ENCODE assay signal across 1 cellular context in the genomic region with DNA sequence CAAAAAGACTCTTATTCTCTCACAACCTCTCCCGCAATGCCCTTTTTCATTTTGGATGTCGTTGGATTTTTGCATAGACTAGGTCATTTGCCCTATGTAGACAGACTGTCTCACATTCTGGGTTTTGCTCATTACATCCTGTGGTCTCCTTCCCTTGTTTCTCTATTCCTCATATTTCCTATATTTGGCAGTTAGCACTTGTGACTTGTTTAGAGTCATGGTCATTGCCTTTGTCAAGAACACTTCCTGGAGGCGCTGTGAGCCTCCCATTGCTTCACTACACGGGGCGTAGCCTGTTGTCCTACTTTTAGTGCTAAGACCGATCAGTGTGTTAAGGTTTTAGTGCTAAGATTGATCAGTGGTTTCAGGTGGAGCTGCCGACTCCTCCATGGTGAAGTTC.
TF ChIP-seq lines count a peak whose summit lies in the region.

No MANE protein-coding gene starts in this region.

TF ChIP-seq in GM12878, 131 proteins besides CTCF, POLR2A, EP300 and RAD21 (continued from another document and continues in another):
- TF ChIP-seq, protein P1, sequence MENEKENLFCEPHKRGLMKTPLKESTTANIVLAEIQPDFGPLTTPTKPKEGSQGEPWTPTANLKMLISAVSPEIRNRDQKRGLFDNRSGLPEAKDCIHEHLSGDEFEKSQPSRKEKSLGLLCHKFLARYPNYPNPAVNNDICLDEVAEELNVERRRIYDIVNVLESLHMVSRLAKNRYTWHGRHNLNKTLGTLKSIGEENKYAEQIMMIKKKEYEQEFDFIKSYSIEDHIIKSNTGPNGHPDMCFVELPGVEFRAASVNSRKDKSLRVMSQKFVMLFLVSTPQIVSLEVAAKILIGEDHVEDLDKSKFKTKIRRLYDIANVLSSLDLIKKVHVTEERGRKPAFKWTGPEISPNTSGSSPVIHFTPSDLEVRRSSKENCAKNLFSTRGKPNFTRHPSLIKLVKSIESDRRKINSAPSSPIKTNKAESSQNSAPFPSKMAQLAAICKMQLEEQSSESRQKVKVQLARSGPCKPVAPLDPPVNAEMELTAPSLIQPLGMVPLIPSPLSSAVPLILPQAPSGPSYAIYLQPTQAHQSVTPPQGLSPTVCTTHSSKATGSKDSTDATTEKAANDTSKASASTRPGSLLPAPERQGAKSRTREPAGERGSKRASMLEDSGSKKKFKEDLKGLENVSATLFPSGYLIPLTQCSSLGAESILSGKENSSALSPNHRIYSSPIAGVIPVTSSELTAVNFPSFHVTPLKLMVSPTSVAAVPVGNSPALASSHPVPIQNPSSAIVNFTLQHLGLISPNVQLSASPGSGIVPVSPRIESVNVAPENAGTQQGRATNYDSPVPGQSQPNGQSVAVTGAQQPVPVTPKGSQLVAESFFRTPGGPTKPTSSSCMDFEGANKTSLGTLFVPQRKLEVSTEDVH (IDR thresholded peaks at IDR 0.05; ENCODE audit: low read depth, partially characterized antibody): no peak
- TF ChIP-seq SRF (IDR thresholded peaks at IDR 0.05; ENCODE audit: low read depth in 2 of 2, low read length in 2 of 2): peak in 1 of 2 experiments; percentile 79; a peak in 1 of 4 replicates
- no peak for TF ChIP-seq CBX5 (IDR thresholded peaks at IDR 0.05; ENCODE audit: low read depth)
- TF ChIP-seq, protein P2, sequence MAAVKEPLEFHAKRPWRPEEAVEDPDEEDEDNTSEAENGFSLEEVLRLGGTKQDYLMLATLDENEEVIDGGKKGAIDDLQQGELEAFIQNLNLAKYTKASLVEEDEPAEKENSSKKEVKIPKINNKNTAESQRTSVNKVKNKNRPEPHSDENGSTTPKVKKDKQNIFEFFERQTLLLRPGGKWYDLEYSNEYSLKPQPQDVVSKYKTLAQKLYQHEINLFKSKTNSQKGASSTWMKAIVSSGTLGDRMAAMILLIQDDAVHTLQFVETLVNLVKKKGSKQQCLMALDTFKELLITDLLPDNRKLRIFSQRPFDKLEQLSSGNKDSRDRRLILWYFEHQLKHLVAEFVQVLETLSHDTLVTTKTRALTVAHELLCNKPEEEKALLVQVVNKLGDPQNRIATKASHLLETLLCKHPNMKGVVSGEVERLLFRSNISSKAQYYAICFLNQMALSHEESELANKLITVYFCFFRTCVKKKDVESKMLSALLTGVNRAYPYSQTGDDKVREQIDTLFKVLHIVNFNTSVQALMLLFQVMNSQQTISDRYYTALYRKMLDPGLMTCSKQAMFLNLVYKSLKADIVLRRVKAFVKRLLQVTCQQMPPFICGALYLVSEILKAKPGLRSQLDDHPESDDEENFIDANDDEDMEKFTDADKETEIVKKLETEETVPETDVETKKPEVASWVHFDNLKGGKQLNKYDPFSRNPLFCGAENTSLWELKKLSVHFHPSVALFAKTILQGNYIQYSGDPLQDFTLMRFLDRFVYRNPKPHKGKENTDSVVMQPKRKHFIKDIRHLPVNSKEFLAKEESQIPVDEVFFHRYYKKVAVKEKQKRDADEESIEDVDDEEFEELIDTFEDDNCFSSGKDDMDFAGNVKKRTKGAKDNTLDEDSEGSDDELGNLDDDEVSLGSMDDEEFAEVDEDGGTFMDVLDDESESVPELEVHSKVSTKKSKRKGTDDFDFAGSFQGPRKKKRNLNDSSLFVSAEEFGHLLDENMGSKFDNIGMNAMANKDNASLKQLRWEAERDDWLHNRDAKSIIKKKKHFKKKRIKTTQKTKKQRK (IDR thresholded peaks at IDR 0.05; ENCODE audit: low read depth, low read length): no peak
- TF ChIP-seq, protein P3, sequence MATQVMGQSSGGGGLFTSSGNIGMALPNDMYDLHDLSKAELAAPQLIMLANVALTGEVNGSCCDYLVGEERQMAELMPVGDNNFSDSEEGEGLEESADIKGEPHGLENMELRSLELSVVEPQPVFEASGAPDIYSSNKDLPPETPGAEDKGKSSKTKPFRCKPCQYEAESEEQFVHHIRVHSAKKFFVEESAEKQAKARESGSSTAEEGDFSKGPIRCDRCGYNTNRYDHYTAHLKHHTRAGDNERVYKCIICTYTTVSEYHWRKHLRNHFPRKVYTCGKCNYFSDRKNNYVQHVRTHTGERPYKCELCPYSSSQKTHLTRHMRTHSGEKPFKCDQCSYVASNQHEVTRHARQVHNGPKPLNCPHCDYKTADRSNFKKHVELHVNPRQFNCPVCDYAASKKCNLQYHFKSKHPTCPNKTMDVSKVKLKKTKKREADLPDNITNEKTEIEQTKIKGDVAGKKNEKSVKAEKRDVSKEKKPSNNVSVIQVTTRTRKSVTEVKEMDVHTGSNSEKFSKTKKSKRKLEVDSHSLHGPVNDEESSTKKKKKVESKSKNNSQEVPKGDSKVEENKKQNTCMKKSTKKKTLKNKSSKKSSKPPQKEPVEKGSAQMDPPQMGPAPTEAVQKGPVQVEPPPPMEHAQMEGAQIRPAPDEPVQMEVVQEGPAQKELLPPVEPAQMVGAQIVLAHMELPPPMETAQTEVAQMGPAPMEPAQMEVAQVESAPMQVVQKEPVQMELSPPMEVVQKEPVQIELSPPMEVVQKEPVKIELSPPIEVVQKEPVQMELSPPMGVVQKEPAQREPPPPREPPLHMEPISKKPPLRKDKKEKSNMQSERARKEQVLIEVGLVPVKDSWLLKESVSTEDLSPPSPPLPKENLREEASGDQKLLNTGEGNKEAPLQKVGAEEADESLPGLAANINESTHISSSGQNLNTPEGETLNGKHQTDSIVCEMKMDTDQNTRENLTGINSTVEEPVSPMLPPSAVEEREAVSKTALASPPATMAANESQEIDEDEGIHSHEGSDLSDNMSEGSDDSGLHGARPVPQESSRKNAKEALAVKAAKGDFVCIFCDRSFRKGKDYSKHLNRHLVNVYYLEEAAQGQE (IDR thresholded peaks at IDR 0.05; ENCODE audit: low read depth, low read length): no peak
- TF ChIP-seq, protein P4, sequence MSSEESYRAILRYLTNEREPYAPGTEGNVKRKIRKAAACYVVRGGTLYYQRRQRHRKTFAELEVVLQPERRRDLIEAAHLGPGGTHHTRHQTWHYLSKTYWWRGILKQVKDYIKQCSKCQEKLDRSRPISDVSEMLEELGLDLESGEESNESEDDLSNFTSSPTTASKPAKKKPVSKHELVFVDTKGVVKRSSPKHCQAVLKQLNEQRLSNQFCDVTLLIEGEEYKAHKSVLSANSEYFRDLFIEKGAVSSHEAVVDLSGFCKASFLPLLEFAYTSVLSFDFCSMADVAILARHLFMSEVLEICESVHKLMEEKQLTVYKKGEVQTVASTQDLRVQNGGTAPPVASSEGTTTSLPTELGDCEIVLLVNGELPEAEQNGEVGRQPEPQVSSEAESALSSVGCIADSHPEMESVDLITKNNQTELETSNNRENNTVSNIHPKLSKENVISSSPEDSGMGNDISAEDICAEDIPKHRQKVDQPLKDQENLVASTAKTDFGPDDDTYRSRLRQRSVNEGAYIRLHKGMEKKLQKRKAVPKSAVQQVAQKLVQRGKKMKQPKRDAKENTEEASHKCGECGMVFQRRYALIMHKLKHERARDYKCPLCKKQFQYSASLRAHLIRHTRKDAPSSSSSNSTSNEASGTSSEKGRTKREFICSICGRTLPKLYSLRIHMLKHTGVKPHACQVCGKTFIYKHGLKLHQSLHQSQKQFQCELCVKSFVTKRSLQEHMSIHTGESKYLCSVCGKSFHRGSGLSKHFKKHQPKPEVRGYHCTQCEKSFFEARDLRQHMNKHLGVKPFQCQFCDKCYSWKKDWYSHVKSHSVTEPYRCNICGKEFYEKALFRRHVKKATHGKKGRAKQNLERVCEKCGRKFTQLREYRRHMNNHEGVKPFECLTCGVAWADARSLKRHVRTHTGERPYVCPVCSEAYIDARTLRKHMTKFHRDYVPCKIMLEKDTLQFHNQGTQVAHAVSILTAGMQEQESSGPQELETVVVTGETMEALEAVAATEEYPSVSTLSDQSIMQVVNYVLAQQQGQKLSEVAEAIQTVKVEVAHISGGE (CRISPR knock-in tag; IDR thresholded peaks at IDR 0.05): no peak
- no peak for TF ChIP-seq KDM1A (IDR thresholded peaks at IDR 0.05; ENCODE audit: borderline replicate concordance)
- TF ChIP-seq ZNF622 (IDR thresholded peaks at IDR 0.05): no peak
- no peak for TF ChIP-seq TAF1 (IDR thresholded peaks at IDR 0.05; ENCODE audit: borderline replicate concordance, low read depth, low read length)
- TF ChIP-seq BHLHE40 (IDR thresholded peaks at IDR 0.05; ENCODE audit: borderline replicate concordance in 1 of 2, low read depth in 2 of 2, low read length in 1 of 2): no peak
- TF ChIP-seq, protein P5, sequence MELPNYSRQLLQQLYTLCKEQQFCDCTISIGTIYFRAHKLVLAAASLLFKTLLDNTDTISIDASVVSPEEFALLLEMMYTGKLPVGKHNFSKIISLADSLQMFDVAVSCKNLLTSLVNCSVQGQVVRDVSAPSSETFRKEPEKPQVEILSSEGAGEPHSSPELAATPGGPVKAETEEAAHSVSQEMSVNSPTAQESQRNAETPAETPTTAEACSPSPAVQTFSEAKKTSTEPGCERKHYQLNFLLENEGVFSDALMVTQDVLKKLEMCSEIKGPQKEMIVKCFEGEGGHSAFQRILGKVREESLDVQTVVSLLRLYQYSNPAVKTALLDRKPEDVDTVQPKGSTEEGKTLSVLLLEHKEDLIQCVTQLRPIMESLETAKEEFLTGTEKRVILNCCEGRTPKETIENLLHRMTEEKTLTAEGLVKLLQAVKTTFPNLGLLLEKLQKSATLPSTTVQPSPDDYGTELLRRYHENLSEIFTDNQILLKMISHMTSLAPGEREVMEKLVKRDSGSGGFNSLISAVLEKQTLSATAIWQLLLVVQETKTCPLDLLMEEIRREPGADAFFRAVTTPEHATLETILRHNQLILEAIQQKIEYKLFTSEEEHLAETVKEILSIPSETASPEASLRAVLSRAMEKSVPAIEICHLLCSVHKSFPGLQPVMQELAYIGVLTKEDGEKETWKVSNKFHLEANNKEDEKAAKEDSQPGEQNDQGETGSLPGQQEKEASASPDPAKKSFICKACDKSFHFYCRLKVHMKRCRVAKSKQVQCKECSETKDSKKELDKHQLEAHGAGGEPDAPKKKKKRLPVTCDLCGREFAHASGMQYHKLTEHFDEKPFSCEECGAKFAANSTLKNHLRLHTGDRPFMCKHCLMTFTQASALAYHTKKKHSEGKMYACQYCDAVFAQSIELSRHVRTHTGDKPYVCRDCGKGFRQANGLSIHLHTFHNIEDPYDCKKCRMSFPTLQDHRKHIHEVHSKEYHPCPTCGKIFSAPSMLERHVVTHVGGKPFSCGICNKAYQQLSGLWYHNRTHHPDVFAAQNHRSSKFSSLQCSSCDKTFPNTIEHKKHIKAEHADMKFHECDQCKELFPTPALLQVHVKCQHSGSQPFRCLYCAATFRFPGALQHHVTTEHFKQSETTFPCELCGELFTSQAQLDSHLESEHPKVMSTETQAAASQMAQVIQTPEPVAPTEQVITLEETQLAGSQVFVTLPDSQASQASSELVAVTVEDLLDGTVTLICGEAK (IDR thresholded peaks at IDR 0.05; ENCODE audit: borderline replicate concordance): no peak
- TF ChIP-seq SREBF2 (IDR thresholded peaks at IDR 0.05; ENCODE audit: low read length): no peak
- no peak for TF ChIP-seq GATAD2B (conservative IDR thresholded peaks at IDR 0.05; ENCODE audit: low read depth)
- TF ChIP-seq CEBPB (IDR thresholded peaks at IDR 0.05; ENCODE audit: borderline replicate concordance in 1 of 2, low read depth in 2 of 2, low read length in 2 of 2): 0 out of 4 replicates have a peak, but pooled peaks of 1 of the 2 experiments have one; percentile 38
- TF ChIP-seq CBX3 (IDR thresholded peaks at IDR 0.05; ENCODE audit: borderline replicate concordance, low read depth): no peak
- TF ChIP-seq, protein P6, sequence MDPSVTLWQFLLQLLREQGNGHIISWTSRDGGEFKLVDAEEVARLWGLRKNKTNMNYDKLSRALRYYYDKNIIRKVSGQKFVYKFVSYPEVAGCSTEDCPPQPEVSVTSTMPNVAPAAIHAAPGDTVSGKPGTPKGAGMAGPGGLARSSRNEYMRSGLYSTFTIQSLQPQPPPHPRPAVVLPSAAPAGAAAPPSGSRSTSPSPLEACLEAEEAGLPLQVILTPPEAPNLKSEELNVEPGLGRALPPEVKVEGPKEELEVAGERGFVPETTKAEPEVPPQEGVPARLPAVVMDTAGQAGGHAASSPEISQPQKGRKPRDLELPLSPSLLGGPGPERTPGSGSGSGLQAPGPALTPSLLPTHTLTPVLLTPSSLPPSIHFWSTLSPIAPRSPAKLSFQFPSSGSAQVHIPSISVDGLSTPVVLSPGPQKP (IDR thresholded peaks at IDR 0.05; ENCODE audit: low read depth, low read length): no peak
- TF ChIP-seq CHD1 (IDR thresholded peaks at IDR 0.05; ENCODE audit: low read depth, low read length): no peak
- TF ChIP-seq, protein P7, sequence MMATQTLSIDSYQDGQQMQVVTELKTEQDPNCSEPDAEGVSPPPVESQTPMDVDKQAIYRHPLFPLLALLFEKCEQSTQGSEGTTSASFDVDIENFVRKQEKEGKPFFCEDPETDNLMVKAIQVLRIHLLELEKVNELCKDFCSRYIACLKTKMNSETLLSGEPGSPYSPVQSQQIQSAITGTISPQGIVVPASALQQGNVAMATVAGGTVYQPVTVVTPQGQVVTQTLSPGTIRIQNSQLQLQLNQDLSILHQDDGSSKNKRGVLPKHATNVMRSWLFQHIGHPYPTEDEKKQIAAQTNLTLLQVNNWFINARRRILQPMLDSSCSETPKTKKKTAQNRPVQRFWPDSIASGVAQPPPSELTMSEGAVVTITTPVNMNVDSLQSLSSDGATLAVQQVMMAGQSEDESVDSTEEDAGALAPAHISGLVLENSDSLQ (IDR thresholded peaks at IDR 0.05): no peak
- no peak for TF ChIP-seq LARP7 (IDR thresholded peaks at IDR 0.05)
- no peak for TF ChIP-seq WRNIP1 (IDR thresholded peaks at IDR 0.05; ENCODE audit: borderline replicate concordance, low read depth, low read length)
- TF ChIP-seq DPF2 (IDR thresholded peaks at IDR 0.05): no peak
- TF ChIP-seq SMARCA5 (IDR thresholded peaks at IDR 0.05): no peak
- TF ChIP-seq ESRRA (IDR thresholded peaks at IDR 0.05; ENCODE audit: low read length): no peak
- TF ChIP-seq SMC3 (IDR thresholded peaks at IDR 0.05; ENCODE audit: borderline replicate concordance, low read length): no peak
- TF ChIP-seq POLR2AphosphoS5 (IDR thresholded peaks at IDR 0.05; ENCODE audit: low read length): no peak
- TF ChIP-seq KAT2A (conservative IDR thresholded peaks at IDR 0.05; ENCODE audit: control insufficient read depth, low read depth, low read length): no peak
- TF ChIP-seq, protein P8, sequence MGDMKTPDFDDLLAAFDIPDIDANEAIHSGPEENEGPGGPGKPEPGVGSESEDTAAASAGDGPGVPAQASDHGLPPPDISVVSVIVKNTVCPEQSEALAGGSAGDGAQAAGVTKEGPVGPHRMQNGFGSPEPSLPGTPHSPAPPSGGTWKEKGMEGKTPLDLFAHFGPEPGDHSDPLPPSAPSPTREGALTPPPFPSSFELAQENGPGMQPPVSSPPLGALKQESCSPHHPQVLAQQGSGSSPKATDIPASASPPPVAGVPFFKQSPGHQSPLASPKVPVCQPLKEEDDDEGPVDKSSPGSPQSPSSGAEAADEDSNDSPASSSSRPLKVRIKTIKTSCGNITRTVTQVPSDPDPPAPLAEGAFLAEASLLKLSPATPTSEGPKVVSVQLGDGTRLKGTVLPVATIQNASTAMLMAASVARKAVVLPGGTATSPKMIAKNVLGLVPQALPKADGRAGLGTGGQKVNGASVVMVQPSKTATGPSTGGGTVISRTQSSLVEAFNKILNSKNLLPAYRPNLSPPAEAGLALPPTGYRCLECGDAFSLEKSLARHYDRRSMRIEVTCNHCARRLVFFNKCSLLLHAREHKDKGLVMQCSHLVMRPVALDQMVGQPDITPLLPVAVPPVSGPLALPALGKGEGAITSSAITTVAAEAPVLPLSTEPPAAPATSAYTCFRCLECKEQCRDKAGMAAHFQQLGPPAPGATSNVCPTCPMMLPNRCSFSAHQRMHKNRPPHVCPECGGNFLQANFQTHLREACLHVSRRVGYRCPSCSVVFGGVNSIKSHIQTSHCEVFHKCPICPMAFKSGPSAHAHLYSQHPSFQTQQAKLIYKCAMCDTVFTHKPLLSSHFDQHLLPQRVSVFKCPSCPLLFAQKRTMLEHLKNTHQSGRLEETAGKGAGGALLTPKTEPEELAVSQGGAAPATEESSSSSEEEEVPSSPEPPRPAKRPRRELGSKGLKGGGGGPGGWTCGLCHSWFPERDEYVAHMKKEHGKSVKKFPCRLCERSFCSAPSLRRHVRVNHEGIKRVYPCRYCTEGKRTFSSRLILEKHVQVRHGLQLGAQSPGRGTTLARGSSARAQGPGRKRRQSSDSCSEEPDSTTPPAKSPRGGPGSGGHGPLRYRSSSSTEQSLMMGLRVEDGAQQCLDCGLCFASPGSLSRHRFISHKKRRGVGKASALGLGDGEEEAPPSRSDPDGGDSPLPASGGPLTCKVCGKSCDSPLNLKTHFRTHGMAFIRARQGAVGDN (IDR thresholded peaks at IDR 0.05): no peak
